ENCODE assay signal across 25 cellular contexts in genomic region chr11:57103899-57104605, GRCh38.
"Had no signal": no experiment of that assay in that cellular context is flagged by ENCODE, and none has a peak within 500 bp of the region (broad histone marks: within the 10 kb centered on the region; RNA-seq: fewer than 3 reads in every experiment).

No MANE protein-coding gene starts in this region.

- H3K27ac ChIP-seq: left ventricle myocardium inferior, pancreas, prostate gland, right atrium auricular region, right lobe of liver, stomach, testis, transverse colon, upper lobe of left lung, vagina had no signal

- DNase-seq: immature natural killer cell; kidney; left colon; left ventricle myocardium inferior; midbrain; mucosa of descending colon; naive thymus-derived CD4-positive, alpha-beta T cell; pancreas; posterior cingulate gyrus; right lobe of liver; stimulated activated CD4-positive, alpha-beta T cell treated with anti-CD3 and anti-CD28 coated beads, Interleukin-12 subunit alpha, Interleukin-12 subunit beta, amount 100 ng/mL, for 4 hours; stimulated activated CD4-positive, alpha-beta T cell treated with anti-CD3 and anti-CD28 coated beads, Interleukin-15, amount 100 ng/mL, for 24 hours; stimulated activated CD4-positive, alpha-beta T cell treated with anti-CD3 and anti-CD28 coated beads, Interleukin-2, amount 100 ng/mL, for 24 hours; stimulated activated CD4-positive, alpha-beta T cell treated with anti-CD3 and anti-CD28 coated beads, Interleukin-4, amount 100 ng/mL, for 1 hour; stimulated activated naive B cell treated with anti-CD40 and anti-IgM and Interleukin-4, amounts not matched to agents 10 μg/mL and 1 μg/mL and 100 μg/mL, for 72 hours; stimulated activated naive CD8-positive, alpha-beta T cell treated with anti-CD3 and anti-CD28 coated beads, Interleukin-15, Interleukin-2, amounts not matched to agents 100 U/mL and 50 U/mL, for 24 hours; stomach; testis; thyroid gland; transverse colon; upper lobe of left lung had no signal

- H3K27me3 ChIP-seq: pancreas, right atrium auricular region, right lobe of liver, stomach, testis, thyroid gland, transverse colon, upper lobe of left lung, vagina had no signal

- H3K4me1 ChIP-seq: prostate gland, right lobe of liver, testis, transverse colon had no signal

- H3K4me3 ChIP-seq: left ventricle myocardium inferior, mucosa of descending colon, pancreas, prostate gland, right atrium auricular region, right lobe of liver, stomach, testis, thyroid gland, transverse colon, upper lobe of left lung, vagina had no signal

- H3K36me3 ChIP-seq: left ventricle myocardium inferior, pancreas, prostate gland, right atrium auricular region, right lobe of liver, stomach, thyroid gland, transverse colon, upper lobe of left lung, vagina had no signal

- ATAC-seq: left colon; mucosa of descending colon; naive thymus-derived CD4-positive, alpha-beta T cell; natural killer cell treated with Interleukin-12 subunit alpha and Interleukin-12 subunit beta and Interleukin-15 and Interleukin-18, amount 100 ng/mL, for 72 hours; pancreas; right lobe of liver; stimulated activated naive B cell treated with anti-CD40 and anti-IgM and Interleukin-4, amounts not matched to agents 10 μg/mL and 1 μg/mL and 100 μg/mL, for 72 hours; stimulated activated naive CD8-positive, alpha-beta T cell treated with anti-CD3 and anti-CD28 coated beads, Interleukin-15, Interleukin-2, amounts not matched to agents 100 U/mL and 50 U/mL, for 24 hours had no signal

- H3K9me3 ChIP-seq: mucosa of descending colon, pancreas, prostate gland, right lobe of liver, testis, thyroid gland, upper lobe of left lung, vagina had no signal
